10 cellular contexts compared by ENCODE assay signal in genomic region chr14:91400696-91401095, GRCh38. TPM values are rescaled to one million over a fixed set of nuclear protein-coding genes. Genes with fewer than 3 reads are reported as not detected.
DNase-seq lines count a peak whose midpoint lies in the region; ATAC-seq and TF ChIP-seq lines count a peak whose summit lies in the region.
"Had no signal": no experiment of that assay in that cellular context is flagged by ENCODE, and none has a peak within 500 bp of the region (broad histone marks: within the 10 kb centered on the region; RNA-seq: fewer than 3 reads in every experiment).

No MANE protein-coding gene starts in this region.

- ATAC-seq in activated naive CD8-positive, alpha-beta T cell treated with anti-CD3 and anti-CD28 coated beads, Interleukin-2, amount 10 ng/mL, durations not matched to agents 7 days and 5 days (ENCODE audit: low read depth), result no peak
- ATAC-seq: right cardiac atrium had no signal

- WGBS in mesendoderm (ENCODE audit: extremely low coverage, insufficient coverage, low lambda C conversion rate), result no CpG with 5 or more reads among the region's 1 CpG

- H3K4me1 Mint-ChIP-seq in activated naive CD8-positive, alpha-beta T cell treated with anti-CD3 and anti-CD28 coated beads, Interleukin-2, amount 10 ng/mL, durations not matched to agents 7 days and 5 days, result peaks cover 76% of the 10 kb centered on the region

- no peak overlapping the region for H3K4me3 ChIP-seq in BLaER1 treated with 17β-estradiol and CSF1 and Interleukin-3, amounts not matched to agents 10 nM and 100 nM
- H3K4me3 ChIP-seq in HL-60 (replicated peaks; ENCODE audit: insufficient read depth, low read length), result no peak overlapping the region
- no peak overlapping the region for H3K4me3 ChIP-seq in mesendoderm (ENCODE audit: low read length)
- no peak overlapping the region for H3K4me3 ChIP-seq in SJCRH30

- no peak overlapping the region for H2BK15ac ChIP-seq in mesendoderm (replicated peaks; ENCODE audit: low read depth)

- H3K36me3 Mint-ChIP-seq in activated naive CD8-positive, alpha-beta T cell treated with anti-CD3 and anti-CD28 coated beads, Interleukin-2, amount 10 ng/mL, durations not matched to agents 7 days and 5 days, result peaks cover 21% of the 10 kb centered on the region

- H3K79me2 ChIP-seq in mesendoderm (ENCODE audit: control insufficient read depth, insufficient read depth, low read length), result peaks cover 74% of the 10 kb centered on the region

- H3K27ac Mint-ChIP-seq in activated naive CD8-positive, alpha-beta T cell treated with anti-CD3 and anti-CD28 coated beads, Interleukin-2, amount 10 ng/mL, durations not matched to agents 7 days and 5 days, result peak overlapping the region; percentile 93

- TF ChIP-seq CTCF in HL-60 (IDR thresholded peaks at IDR 0.05; ENCODE audit: insufficient read depth, low read length), result no peak

- peaks cover under 1 to 15% (median 7%) of the 10 kb centered on the region in 11 experiments; a peak in 15 of 22 replicates for H3K36me3 ChIP-seq in BLaER1 treated with 17β-estradiol and CSF1 and Interleukin-3, amounts not matched to agents 10 nM and 100 nM
- H3K36me3 ChIP-seq in mesendoderm (ENCODE audit: control insufficient read depth, insufficient read depth, low read length), result no peaks in the 10 kb centered on the region
- no peaks in the 10 kb centered on the region for H3K36me3 ChIP-seq in SJCRH30

- H3K9me3 Mint-ChIP-seq in activated naive CD8-positive, alpha-beta T cell treated with anti-CD3 and anti-CD28 coated beads, Interleukin-2, amount 10 ng/mL, durations not matched to agents 7 days and 5 days, result no peaks in the 10 kb centered on the region

- no peak overlapping the region for H2AK5ac ChIP-seq in mesendoderm (ENCODE audit: low read length)

- peak overlapping the region in 4 of 11 experiments; percentile 9 to 40 (median 18); a peak in 3 of 22 replicates for H3K9ac ChIP-seq in BLaER1 treated with 17β-estradiol and CSF1 and Interleukin-3, amounts not matched to agents 10 nM and 100 nM
- peak overlapping the region; percentile 13 for H3K9ac ChIP-seq in mesendoderm (ENCODE audit: low read length)

- no peak overlapping the region for H3K23ac ChIP-seq in mesendoderm (ENCODE audit: low read length)

- peak overlapping the region in 4 of 11 experiments; percentile 17 to 81 (median 32); a peak in 4 of 22 replicates for H3K27ac ChIP-seq in BLaER1 treated with 17β-estradiol and CSF1 and Interleukin-3, amounts not matched to agents 10 nM and 100 nM
- peak overlapping the region; percentile 77 for H3K27ac ChIP-seq in HL-60 (replicated peaks)
- no peak overlapping the region for H3K27ac ChIP-seq in mesendoderm (ENCODE audit: low read depth, low read length)
- H3K27ac ChIP-seq in SJCRH30, result no peak overlapping the region

- H2BK5ac ChIP-seq in mesendoderm (ENCODE audit: low read length), result no peak overlapping the region

- peaks cover 21% of the 10 kb centered on the region for H3K79me1 ChIP-seq in mesendoderm (ENCODE audit: low read length)

- no peak overlapping the region for H3K4ac ChIP-seq in mesendoderm (ENCODE audit: low read depth, low read length)

- peaks cover 0 to 95% (median 82%) of the 10 kb centered on the region in 11 experiments; a peak in 20 of 22 replicates for H4K20me1 ChIP-seq in BLaER1 treated with 17β-estradiol and CSF1 and Interleukin-3, amounts not matched to agents 10 nM and 100 nM

- no peaks in the 10 kb centered on the region for H3K27me3 Mint-ChIP-seq in activated naive CD8-positive, alpha-beta T cell treated with anti-CD3 and anti-CD28 coated beads, Interleukin-2, amount 10 ng/mL, durations not matched to agents 7 days and 5 days

- H3K27me3 ChIP-seq in BLaER1 treated with 17β-estradiol and CSF1 and Interleukin-3, amounts not matched to agents 10 nM and 100 nM, result no peaks in the 10 kb centered on the region
- H3K27me3 ChIP-seq in HL-60 (ENCODE audit: insufficient read depth, poor library complexity, severe bottlenecking) (no peaks in the 10 kb centered on the region), mesendoderm (ENCODE audit: insufficient read depth, low read length, poor library complexity) (no peaks in the 10 kb centered on the region), SJCRH30 (no peaks in the 10 kb centered on the region)

- H3K9me3 ChIP-seq in BLaER1 treated with 17β-estradiol and CSF1 and Interleukin-3, amounts not matched to agents 10 nM and 100 nM (replicated peaks in 1 of 11), result no peaks in the 10 kb centered on the region
- no peaks in the 10 kb centered on the region for H3K9me3 ChIP-seq in SJCRH30 (replicated peaks)

- peak overlapping the region; percentile 100 for H3K4me3 Mint-ChIP-seq in activated naive CD8-positive, alpha-beta T cell treated with anti-CD3 and anti-CD28 coated beads, Interleukin-2, amount 10 ng/mL, durations not matched to agents 7 days and 5 days

- H3K4me1 ChIP-seq in BLaER1 treated with 17β-estradiol and CSF1 and Interleukin-3, amounts not matched to agents 10 nM and 100 nM, result peaks cover 57 to 93% (median 89%) of the 10 kb centered on the region in 10 experiments
- peaks cover 13% of the 10 kb centered on the region for H3K4me1 ChIP-seq in mesendoderm (ENCODE audit: control insufficient read depth, low read depth, low read length)
- H3K4me1 ChIP-seq in SJCRH30, result no peaks in the 10 kb centered on the region

- peak overlapping the region; percentile 17 for H3K56ac ChIP-seq in mesendoderm (ENCODE audit: low read length)

- no peak overlapping the region for H2BK120ac ChIP-seq in mesendoderm (ENCODE audit: low read depth, low read length)

- DNase-seq in HL-60 (ENCODE audit: low read depth in 1 of 2, low spot score in 1 of 2) (no peak), mesendoderm (no peak), SJCRH30 (no peak), activated gamma-delta T cell (lab: John Stamatoyannopoulos, UW) (no peak), NCI-H526 treated with DMSO at 0.1 percent for 48 hours (lab: John Stamatoyannopoulos, UW) (no peak)
- DNase-seq in activated naive CD8-positive, alpha-beta T cell treated with anti-CD3 and anti-CD28 coated beads, Interleukin-2, amount 10 ng/mL, durations not matched to agents 7 days and 5 days, result no peak
- no peak for DNase-seq in stimulated activated naive CD4-positive, alpha-beta T cell (lab: John Stamatoyannopoulos, UW)
- DNase-seq: NCI-H774, right cardiac atrium had no signal

- H4K8ac ChIP-seq in mesendoderm (ENCODE audit: low read depth, low read length), result no peak overlapping the region

- POLR2A ChIA-PET in activated naive CD8-positive, alpha-beta T cell treated with anti-CD3 and anti-CD28 coated beads, Interleukin-2, amount 10 ng/mL, durations not matched to agents 7 days and 5 days (lab: Charles Lee), result interaction anchor here (1.2 to 9.6 kb wide), 8 partner anchors 11 to 85 kb away, joined by 4 to 139 read pairs (median 7); partner anchors contain the start of gene CCDC88C

- no peak overlapping the region for H3K18ac ChIP-seq in mesendoderm (ENCODE audit: low read length)

- H4K5ac ChIP-seq in mesendoderm (ENCODE audit: low read length), result no peak overlapping the region

- peak overlapping the region; percentile 59 to 96 (median 91); a peak in 21 of 22 replicates for H3K4me2 ChIP-seq in BLaER1 treated with 17β-estradiol and CSF1 and Interleukin-3, amounts not matched to agents 10 nM and 100 nM
- H3K4me2 ChIP-seq in mesendoderm (ENCODE audit: low read length), result no peak overlapping the region

RNA-seq across cellular contexts. Expression of gene CCDC88C, which starts 16.9 kb away (rescaled TPM):
- total RNA-seq in activated naive CD8-positive, alpha-beta T cell treated with anti-CD3 and anti-CD28 coated beads, Interleukin-2, amount 10 ng/mL, durations not matched to agents 7 days and 5 days, result 100 to 1,000 TPM; 206 to 209 TPM
- polyA plus RNA-seq in mesendoderm (2013, experiment 1 of 2), result 19.8 TPM
- 20.9 TPM for polyA plus RNA-seq in mesendoderm (2013, experiment 2 of 2)
- total RNA-seq in SJCRH30 (2014; rRNA removed; shearing (Covaris generic)), result 8.9 TPM in 2 replicates

Comparison
In these comparisons a context has a peak if more than half of its experiments do, and no peak if none do; other contexts are left out.
1. RNA of gene CCDC88C, which starts 16.9 kb away (total RNA-seq): 206 to 209 TPM in activated naive CD8-positive, alpha-beta T cell treated with anti-CD3 and anti-CD28 coated beads, Interleukin-2, amount 10 ng/mL, durations not matched to agents 7 days and 5 days; 8.9 TPM in SJCRH30; every median in the first group is over 10 times any median in the second.